Comparison of ENCODE assay signal across 9 cellular contexts in the genomic region with DNA sequence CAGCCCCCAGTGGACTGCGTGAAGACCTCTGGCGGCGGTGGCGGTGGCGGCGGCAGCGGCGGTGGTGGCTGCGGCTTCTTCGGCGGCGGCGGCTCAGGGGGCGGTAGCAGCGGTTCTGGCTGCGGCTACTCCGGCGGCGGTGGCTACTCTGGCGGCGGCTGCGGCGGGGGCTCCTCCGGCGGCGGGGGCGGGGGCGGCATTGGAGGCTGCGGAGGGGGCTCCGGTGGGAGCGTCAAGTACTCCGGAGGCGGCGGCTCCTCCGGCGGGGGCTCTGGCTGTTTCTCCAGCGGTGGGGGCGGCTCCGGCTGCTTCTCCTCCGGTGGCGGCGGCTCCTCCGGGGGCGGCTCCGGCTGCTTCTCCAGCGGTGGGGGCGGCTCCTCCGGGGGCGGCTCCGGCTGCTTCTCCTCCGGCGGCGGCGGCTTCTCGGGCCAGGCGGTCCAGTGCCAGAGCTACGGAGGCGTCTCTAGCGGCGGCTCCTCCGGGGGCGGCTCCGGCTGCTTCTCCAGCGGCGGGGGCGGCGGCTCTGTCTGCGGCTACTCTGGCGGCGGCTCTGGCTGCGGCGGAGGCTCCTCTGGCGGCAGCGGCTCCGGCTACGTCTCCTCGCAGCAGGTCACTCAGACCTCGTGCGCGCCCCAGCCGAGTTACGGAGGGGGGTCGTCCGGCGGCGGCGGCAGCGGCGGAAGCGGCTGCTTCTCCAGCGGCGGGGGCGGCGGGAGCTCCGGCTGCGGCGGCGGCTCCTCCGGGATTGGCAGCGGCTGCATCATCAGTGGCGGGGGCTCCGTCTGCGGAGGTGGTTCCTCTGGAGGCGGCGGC. TPM values are rescaled to one million over a fixed set of nuclear protein-coding genes. Genes with fewer than 3 reads are reported as not detected.
DNase-seq lines count a peak whose midpoint lies in the region; ATAC-seq, FAIRE-seq and TF ChIP-seq lines count a peak whose summit lies in the region.
"Had no signal": no experiment of that assay in that cellular context is flagged by ENCODE, and none has a peak within 500 bp of the region (broad histone marks: within the 10 kb centered on the region; RNA-seq: fewer than 3 reads in every experiment).

No MANE protein-coding gene starts in this region.

- H4K20me1 ChIP-seq in IMR-90 (ENCODE audit: insufficient read depth, low read length): no peaks in the 10 kb centered on the region

- POLR2A ChIA-PET in IMR-90 (lab: Charles Lee; ENCODE audit: unreplicated experiment): no interaction called here

- H3K36me3 ChIP-seq in IMR-90 (ENCODE audit: control insufficient read depth, insufficient read depth, low read length) (no peaks in the 10 kb centered on the region), left ventricle myocardium inferior (no peaks in the 10 kb centered on the region), small intestine (ENCODE audit: control insufficient read depth in 2 of 2, insufficient read depth in 2 of 2, low read length in 2 of 2) (no peaks in the 10 kb centered on the region)

- H2AK9ac ChIP-seq in IMR-90 (replicated peaks; ENCODE audit: low read depth, low read length, poor library complexity): no peak overlapping the region

- CTCF ChIA-PET in IMR-90 (lab: Yijun Ruan, JAX): no interaction called here
- CTCF ChIA-PET in activated naive CD4-positive, alpha-beta T cell treated with anti-CD3 and anti-CD28 coated beads for 36 hours (lab: Charles Lee): no interaction called here

- H2BK5ac ChIP-seq in IMR-90 (ENCODE audit: low read depth, low read length, poor library complexity, severe bottlenecking): no peak overlapping the region

- H4K5ac ChIP-seq in IMR-90 (ENCODE audit: low read depth, low read length): no peak overlapping the region

- H3K4me1 ChIP-seq in IMR-90 (ENCODE audit: control insufficient read depth, insufficient read depth, low read length): no peaks in the 10 kb centered on the region
- peaks cover 19% of the 10 kb centered on the region for H3K4me1 ChIP-seq in left ventricle myocardium inferior
- H3K4me1 ChIP-seq in small intestine (ENCODE audit: control insufficient read depth in 2 of 2, insufficient read depth in 1 of 2, low read depth in 1 of 2, low read length in 1 of 2): no peaks in the 10 kb centered on the region

- FAIRE-seq in small intestine (lab: Jason Lieb, UNC): no peak

- no peak overlapping the region for H3K14ac ChIP-seq in IMR-90 (replicated peaks; ENCODE audit: low read depth, low read length)

- ATAC-seq in IMR-90 (ENCODE audit: low read depth) (peak; percentile 82), GM19035 (IDR thresholded peaks at IDR 0.05; ENCODE audit: unreplicated experiment) (no peak)

- TF ChIP-seq CTCF in AG10803 (conservative IDR thresholded peaks at IDR 0.05; ENCODE audit: low read length) (no peak), IMR-90 (conservative IDR thresholded peaks at IDR 0.05; ENCODE audit: low read depth, low read length) (no peak), left ventricle myocardium inferior (IDR thresholded peaks at IDR 0.05; ENCODE audit: borderline replicate concordance) (no peak)

- WGBS in IMR-90 (ENCODE audit: extremely low coverage in 2 of 2, insufficient read length in 1 of 2), 2 experiments: 4% methylated on average over 27 of the region's 105 CpGs; no CpG with 5 or more reads in 1 of the 2 experiments
- WGBS in small intestine, 3 donors: 3 to 9% (median 6%) methylated on average over 52 to 105 of the region's 105 CpGs

- H2BK20ac ChIP-seq in IMR-90 (ENCODE audit: low read depth, low read length): no peak overlapping the region

- H4K91ac ChIP-seq in IMR-90 (ENCODE audit: insufficient read depth, low read depth, low read length): no peak overlapping the region

- peak overlapping the region; percentile 38 for H3K4me3 Mint-ChIP-seq in activated naive CD4-positive, alpha-beta T cell treated with anti-CD3 and anti-CD28 coated beads for 36 hours

- H3K18ac ChIP-seq in IMR-90 (ENCODE audit: low read depth, low read length): no peak overlapping the region

- peak overlapping the region; percentile 67 for H2AFZ ChIP-seq in IMR-90 (replicated peaks; ENCODE audit: low read length, poor library complexity)

- no peak overlapping the region for H4K8ac ChIP-seq in IMR-90 (ENCODE audit: low read depth in 2 of 2, low read length in 2 of 2)

- dilution Hi-C loops in IMR-90 (cut with HindIII; ENCODE audit: low sequenced_read_pairs, unreplicated experiment): no loop called here

- H2AK5ac ChIP-seq in IMR-90 (ENCODE audit: low read depth, low read length): no peak overlapping the region

- peaks cover 45% of the 10 kb centered on the region for H3K27me3 Mint-ChIP-seq in activated naive CD4-positive, alpha-beta T cell treated with anti-CD3 and anti-CD28 coated beads for 36 hours (ENCODE audit: low read depth)

- no peaks in the 10 kb centered on the region for H3K9me3 Mint-ChIP-seq in activated naive CD4-positive, alpha-beta T cell treated with anti-CD3 and anti-CD28 coated beads for 36 hours

- H3K79me1 ChIP-seq in IMR-90 (ENCODE audit: low read depth in 1 of 2, low read length in 2 of 2): no peaks in the 10 kb centered on the region

- H3K27ac Mint-ChIP-seq in activated naive CD4-positive, alpha-beta T cell treated with anti-CD3 and anti-CD28 coated beads for 36 hours: no peak overlapping the region

- H3K9me3 ChIP-seq in IMR-90 (ENCODE audit: control insufficient read depth, insufficient read depth, low read length): no peaks in the 10 kb centered on the region
- no peaks in the 10 kb centered on the region for H3K9me3 ChIP-seq in left ventricle myocardium inferior (replicated peaks)
- H3K9me3 ChIP-seq in small intestine (ENCODE audit: control insufficient read depth, low read depth): no peaks in the 10 kb centered on the region

- H3K9ac ChIP-seq in IMR-90 (ENCODE audit: low read depth, low read length): no peak overlapping the region

- no peak overlapping the region for H3K23ac ChIP-seq in IMR-90 (ENCODE audit: low read depth, low read length)

- peaks cover 22% of the 10 kb centered on the region for H3K4me1 Mint-ChIP-seq in activated naive CD4-positive, alpha-beta T cell treated with anti-CD3 and anti-CD28 coated beads for 36 hours (ENCODE audit: low read depth)

- no peak overlapping the region for H3K56ac ChIP-seq in IMR-90 (ENCODE audit: extremely low read depth, insufficient read depth, low read length)

- H3K36me3 Mint-ChIP-seq in activated naive CD4-positive, alpha-beta T cell treated with anti-CD3 and anti-CD28 coated beads for 36 hours (ENCODE audit: low read depth): no peaks in the 10 kb centered on the region

- TF ChIP-seq POLR2A in IMR-90 (IDR thresholded peaks at IDR 0.05; ENCODE audit: low read depth, low read length): no peak

- TF ChIP-seq RAD21 in IMR-90 (IDR thresholded peaks at IDR 0.05; ENCODE audit: low read length): no peak

- intact Hi-C loops in IMR-90 (cut with micrococcal nuclease): no loop called here
- intact Hi-C loops in activated naive CD4-positive, alpha-beta T cell treated with anti-CD3 and anti-CD28 coated beads for 36 hours (cut with micrococcal nuclease): no loop called here
- intact Hi-C loops in left ventricle myocardium inferior (cut with micrococcal nuclease): no loop called here

- BruUV-seq in IMR-90 (replicated peaks; lab: Mats Ljungman, UMichigan): no TSS peak

- H3K27ac ChIP-seq in IMR-90 (ENCODE audit: insufficient read depth, low read length): no peak overlapping the region
- H3K27ac ChIP-seq in left ventricle myocardium inferior (replicated peaks): no peak overlapping the region
- H3K27ac ChIP-seq in small intestine (ENCODE audit: low read depth in 1 of 2, low read length in 1 of 2): no peak overlapping the region
- H3K27ac ChIP-seq: epithelial cell of prostate had no signal

- no peak overlapping the region; the same call in 1 of the 2 replicates for H3K4me2 ChIP-seq in IMR-90 (ENCODE audit: low read depth, low read length)

- H2BK15ac ChIP-seq in IMR-90 (ENCODE audit: low read depth, low read length): no peak overlapping the region

- H2BK120ac ChIP-seq in IMR-90 (ENCODE audit: low read depth, low read length): no peak overlapping the region

- peak overlapping the region; percentile 33 for H3K4me3 ChIP-seq in AG10803 (ENCODE audit: low read length)
- peak overlapping the region; percentile 16; the same call in 1 of the 2 replicates for H3K4me3 ChIP-seq in IMR-90 (ENCODE audit: insufficient read depth, low read depth, low read length)
- peak overlapping the region; percentile 66 for H3K4me3 ChIP-seq in left ventricle myocardium inferior
- peak overlapping the region; percentile 33 to 48 for H3K4me3 ChIP-seq in small intestine (ENCODE audit: low read depth in 1 of 2, low read length in 2 of 2)

- H3K27me3 ChIP-seq in IMR-90 (ENCODE audit: control insufficient read depth, insufficient read depth, low read length) (peaks cover 27% of the 10 kb centered on the region), left ventricle myocardium inferior (ENCODE audit: low read depth) (peaks cover 90% of the 10 kb centered on the region), small intestine (ENCODE audit: control insufficient read depth in 2 of 2, insufficient read depth in 2 of 2, low read length in 2 of 2) (peaks cover 0 to 15% of the 10 kb centered on the region in 2 donors)

- DNase-seq in AG10803 (ENCODE audit: low read depth): peak; percentile 3
- DNase-seq in IMR-90: no peak
- peak; percentile 23 for DNase-seq in activated naive CD4-positive, alpha-beta T cell treated with anti-CD3 and anti-CD28 coated beads for 36 hours
- DNase-seq in left ventricle myocardium inferior: peak; percentile 29
- DNase-seq in small intestine: no peak
- DNase-seq in GM19238 (ENCODE audit: insufficient read length, low spot score): no peak
- DNase-seq in mesenteric fat pad (ENCODE audit: low spot score): no peak

- in situ Hi-C loops in IMR-90 (cut with MboI; ENCODE audit: low sequenced_read_pairs): no loop called here

- no peaks in the 10 kb centered on the region for H3K9me1 ChIP-seq in IMR-90 (ENCODE audit: insufficient read depth, low read length)

- no peak overlapping the region for H3K4ac ChIP-seq in IMR-90 (ENCODE audit: low read depth, low read length)

RNA-seq across cellular contexts. Expression of a gene that starts 1.7 kb away (rescaled TPM):
- not detected in 2 replicates for total RNA-seq in IMR-90 (2012; rRNA removed)
- polyA plus RNA-seq in IMR-90 (2012; rRNA removed): not detected in 2 replicates
- polyA plus RNA-seq in IMR-90 (2012; cell fraction: cytosol; rRNA removed): not detected in 2 replicates
- polyA plus RNA-seq in IMR-90 (2012; cell fraction: nucleus; rRNA removed; ENCODE audit: low replicate concordance): not detected in 2 replicates
- not detected for total RNA-seq in activated naive CD4-positive, alpha-beta T cell treated with anti-CD3 and anti-CD28 coated beads for 36 hours
- not detected for total RNA-seq in left ventricle myocardium inferior
- polyA plus RNA-seq in small intestine: not detected
- total RNA-seq in mesenteric fat pad: not detected

RNA-seq across cellular contexts. Expression of a gene that starts 43.8 kb away (rescaled TPM):
- total RNA-seq in IMR-90 (2012; rRNA removed): not detected in 2 replicates
- polyA plus RNA-seq in IMR-90 (2012; rRNA removed): not detected in 2 replicates
- not detected in 2 replicates for polyA plus RNA-seq in IMR-90 (2012; cell fraction: cytosol; rRNA removed)
- polyA plus RNA-seq in IMR-90 (2012; cell fraction: nucleus; rRNA removed; ENCODE audit: low replicate concordance): not detected in 2 replicates
- total RNA-seq in activated naive CD4-positive, alpha-beta T cell treated with anti-CD3 and anti-CD28 coated beads for 36 hours: not detected
- not detected for total RNA-seq in left ventricle myocardium inferior
- polyA plus RNA-seq in small intestine: not detected
- total RNA-seq in mesenteric fat pad: not detected

RNA-seq across cellular contexts. Expression of a gene that starts 51.6 kb away (rescaled TPM):
- total RNA-seq in IMR-90 (2012; rRNA removed): not detected in 2 replicates
- not detected in 2 replicates for polyA plus RNA-seq in IMR-90 (2012; rRNA removed)
- not detected in 2 replicates for polyA plus RNA-seq in IMR-90 (2012; cell fraction: cytosol; rRNA removed)
- not detected in 2 replicates for polyA plus RNA-seq in IMR-90 (2012; cell fraction: nucleus; rRNA removed; ENCODE audit: low replicate concordance)
- not detected for total RNA-seq in activated naive CD4-positive, alpha-beta T cell treated with anti-CD3 and anti-CD28 coated beads for 36 hours
- not detected for total RNA-seq in left ventricle myocardium inferior
- not detected for polyA plus RNA-seq in small intestine
- total RNA-seq in mesenteric fat pad: not detected

RNA-seq across cellular contexts. Expression of a gene that starts 58.0 kb away (rescaled TPM):
- not detected in 2 replicates for total RNA-seq in IMR-90 (2012; rRNA removed)
- polyA plus RNA-seq in IMR-90 (2012; rRNA removed): not detected in 2 replicates
- not detected in 2 replicates for polyA plus RNA-seq in IMR-90 (2012; cell fraction: cytosol; rRNA removed)
- polyA plus RNA-seq in IMR-90 (2012; cell fraction: nucleus; rRNA removed; ENCODE audit: low replicate concordance): not detected in 2 replicates
- total RNA-seq in activated naive CD4-positive, alpha-beta T cell treated with anti-CD3 and anti-CD28 coated beads for 36 hours: not detected
- total RNA-seq in left ventricle myocardium inferior: not detected
- polyA plus RNA-seq in small intestine: not detected
- total RNA-seq in mesenteric fat pad: not detected

Comparison
In these comparisons a context has a peak if more than half of its experiments do, and no peak if none do; other contexts are left out.
1. DNase-seq: peak in AG10803 (single experiment), activated naive CD4-positive, alpha-beta T cell treated with anti-CD3 and anti-CD28 coated beads for 36 hours (single experiment) and left ventricle myocardium inferior (single experiment); none in IMR-90 (single experiment), small intestine (single experiment), GM19238 (single experiment) and mesenteric fat pad (single experiment).
2. H3K4me3 ChIP-seq: peak in every context shown above with its lines; median percentile 66 in left ventricle myocardium inferior; 40 in small intestine; 33 in AG10803; 16 in IMR-90.